ENCODE assay signal across 1 cellular context in genomic region chr16:66872927-66873684, GRCh38.
A peak's percentile ranks its signal among the peaks of the same experiment; 100 is the strongest.
TF ChIP-seq lines count a peak whose summit lies in the region.

No MANE protein-coding gene starts in this region.

TF ChIP-seq in GM12878, 131 proteins besides CTCF, POLR2A, EP300 and RAD21 (continues in another document):
- no peak for TF ChIP-seq ZBTB40 (IDR thresholded peaks at IDR 0.05; ENCODE audit: borderline replicate concordance)
- TF ChIP-seq BCLAF1 (IDR thresholded peaks at IDR 0.05), result no peak
- TF ChIP-seq RAD51 (IDR thresholded peaks at IDR 0.05), result no peak
- TF ChIP-seq TBL1XR1 (IDR thresholded peaks at IDR 0.05; ENCODE audit: low read depth, low read length), result no peak
- TF ChIP-seq FOS (IDR thresholded peaks at IDR 0.05; ENCODE audit: borderline replicate concordance, extremely low read depth, insufficient read length), result no peak
- TF ChIP-seq PML (IDR thresholded peaks at IDR 0.05; ENCODE audit: low read length), result no peak
- peak; percentile 86 for TF ChIP-seq NBN (IDR thresholded peaks at IDR 0.05)
- no peak for TF ChIP-seq NR2C2 (IDR thresholded peaks at IDR 0.05; ENCODE audit: borderline replicate concordance, control insufficient read depth, insufficient read length, low read depth)
- no peak for TF ChIP-seq SUZ12 (IDR thresholded peaks at IDR 0.05; ENCODE audit: unreplicated experiment)
- peak; percentile 50; the same call in 1 of the 2 replicates for TF ChIP-seq SPI1 (IDR thresholded peaks at IDR 0.05; ENCODE audit: borderline replicate concordance, insufficient read depth, low read depth, low read length)
- 0 out of 2 replicates have a peak, but pooled peaks have one; percentile 46 for TF ChIP-seq RCOR1 (conservative IDR thresholded peaks at IDR 0.05; ENCODE audit: low read depth, low read length)
- no peak for TF ChIP-seq JUND (IDR thresholded peaks at IDR 0.05; ENCODE audit: low read depth, low read length)
- peak; percentile 92 for TF ChIP-seq RUNX3 (IDR thresholded peaks at IDR 0.05; ENCODE audit: low read length)
- peak; percentile 63; the same call in 1 of the 2 replicates for TF ChIP-seq MLLT1 (IDR thresholded peaks at IDR 0.05)
- no peak for TF ChIP-seq POLR2AphosphoS5 (IDR thresholded peaks at IDR 0.05; ENCODE audit: low read length)
- TF ChIP-seq ZBTB33 (IDR thresholded peaks at IDR 0.05), result no peak
- no peak for TF ChIP-seq TCF12 (IDR thresholded peaks at IDR 0.05; ENCODE audit: low read depth, low read length)
- peak; percentile 55; the same call in 1 of the 2 replicates for TF ChIP-seq CREM (IDR thresholded peaks at IDR 0.05; ENCODE audit: low read depth)
- TF ChIP-seq ASH2L (IDR thresholded peaks at IDR 0.05; ENCODE audit: borderline replicate concordance, low read depth), result no peak
- TF ChIP-seq ATF3 (IDR thresholded peaks at IDR 0.05; ENCODE audit: borderline replicate concordance, extremely low read depth, low read depth, low read length), result no peak
- peak; percentile 26; the same call in 1 of the 2 replicates for TF ChIP-seq BCL11A (IDR thresholded peaks at IDR 0.05; ENCODE audit: low read depth, low read length)
- TF ChIP-seq REST (IDR thresholded peaks at IDR 0.05; ENCODE audit: low read depth, low read length), result no peak
- no peak for TF ChIP-seq USF2 (IDR thresholded peaks at IDR 0.05; ENCODE audit: borderline replicate concordance, low read depth, low read length)
- TF ChIP-seq ELK1 (IDR thresholded peaks at IDR 0.05; ENCODE audit: low read depth, low read length), result no peak
- TF ChIP-seq PBX3 (IDR thresholded peaks at IDR 0.05; ENCODE audit: insufficient replicate concordance, low read depth, low read length), result no peak
- TF ChIP-seq CHD1 (IDR thresholded peaks at IDR 0.05; ENCODE audit: low read depth, low read length), result no peak
- TF ChIP-seq DPF2 (IDR thresholded peaks at IDR 0.05), result peak; percentile 83
- peak; percentile 94 for TF ChIP-seq IKZF1 (conservative IDR thresholded peaks at IDR 0.05)
- TF ChIP-seq CREB1 (IDR thresholded peaks at IDR 0.05; ENCODE audit: low read depth), result no peak; the same call in 1 of the 2 replicates
- peak; percentile 64 for TF ChIP-seq CBFB (IDR thresholded peaks at IDR 0.05; ENCODE audit: low read depth)
- no peak for TF ChIP-seq ZNF592 (IDR thresholded peaks at IDR 0.05)
- peak; percentile 59; the same call in 1 of the 2 replicates for TF ChIP-seq MXI1 (IDR thresholded peaks at IDR 0.05; ENCODE audit: low read depth, low read length)
- TF ChIP-seq STAT1 (conservative IDR thresholded peaks at IDR 0.05), result no peak
